ENCODE assay signal across 10 cellular contexts in the genomic region with DNA sequence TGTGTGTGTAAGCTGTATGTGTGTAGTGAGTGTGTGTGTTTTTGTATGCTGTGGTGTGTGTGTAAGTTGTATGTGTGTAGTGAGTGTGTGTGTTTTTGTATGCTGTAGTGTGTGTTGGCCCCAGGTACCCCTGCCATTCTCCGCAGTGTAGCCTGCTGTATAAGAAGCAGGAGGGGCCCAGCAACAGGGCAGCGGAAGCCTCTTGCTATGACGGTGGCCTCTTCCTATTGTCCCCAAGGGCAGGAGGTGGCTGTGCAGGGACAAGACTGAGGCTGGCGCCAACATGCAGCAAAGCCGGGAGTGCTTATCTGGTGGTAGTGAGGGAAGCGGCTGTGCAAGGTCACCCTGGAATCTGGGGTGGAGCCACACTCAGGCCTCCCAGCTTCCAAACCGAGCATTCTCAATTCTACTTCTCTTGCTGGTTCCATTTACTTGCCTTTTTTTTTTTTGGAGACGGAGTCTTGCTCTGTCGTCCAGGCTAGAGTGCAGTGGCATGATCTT. TPM values are rescaled to one million over a fixed set of nuclear protein-coding genes. Genes with fewer than 3 reads are reported as not detected.
DNase-seq lines count a peak whose midpoint lies in the region; TF ChIP-seq lines count a peak whose summit lies in the region.
"Had no signal": no experiment of that assay in that cellular context is flagged by ENCODE, and none has a peak within 500 bp of the region (broad histone marks: within the 10 kb centered on the region; RNA-seq: fewer than 3 reads in every experiment).

No MANE protein-coding gene starts in this region.

- no peaks in the 10 kb centered on the region for H3K36me3 ChIP-seq in BE2C

- peak; percentile 76 for DNase-seq in BE2C
- peak; percentile 22 for DNase-seq in NB4 (ENCODE audit: low read depth)
- peak; percentile 43 for DNase-seq in endothelial cell (ENCODE audit: low spot score)
- DNase-seq in myocyte (ENCODE audit: low read depth) = peak; percentile 31
- DNase-seq in NCI-H2029 treated with DMSO at 0.1 percent for 48 hours (lab: John Stamatoyannopoulos, UW) = no peak
- DNase-seq in dorsolateral prefrontal cortex = no peak
- no peak for DNase-seq in activated CD8-positive, alpha-beta memory T cell treated with anti-CD3 and anti-CD28 coated beads for 24 hours
- no peak for DNase-seq in T-helper 9 cell

- intact Hi-C loops in dorsolateral prefrontal cortex (cut with DNase I) = no loop called here

- peaks cover 24% of the 10 kb centered on the region for H3K27me3 Mint-ChIP-seq in endothelial cell (ENCODE audit: unreplicated experiment)
- H3K27me3 Mint-ChIP-seq: CD4-positive, alpha-beta memory T cell had no signal

- no peak overlapping the region for H3K27ac Mint-ChIP-seq in endothelial cell (ENCODE audit: unreplicated experiment)
- H3K27ac Mint-ChIP-seq: dendritic cell treated with granulocyte-macrophage colony-stimulating factor and Interleukin-4, amounts not matched to agents 40 ng/mL and 50 ng/mL, for 4 days had no signal

- no peak for TF ChIP-seq POLR2A in NB4 (IDR thresholded peaks at IDR 0.05; ENCODE audit: extremely low read depth, insufficient read length)

- H3K27me3 ChIP-seq in BE2C (no peaks in the 10 kb centered on the region), dorsolateral prefrontal cortex (no peaks in the 10 kb centered on the region)

- peaks cover 10% of the 10 kb centered on the region for H3K36me3 Mint-ChIP-seq in endothelial cell (ENCODE audit: low read depth, unreplicated experiment)
- H3K36me3 Mint-ChIP-seq: CD4-positive, alpha-beta memory T cell had no signal

- H3K4me3 Mint-ChIP-seq in endothelial cell (ENCODE audit: unreplicated experiment) = no peak overlapping the region
- H3K4me3 Mint-ChIP-seq: CD4-positive, alpha-beta memory T cell; dendritic cell treated with granulocyte-macrophage colony-stimulating factor and Interleukin-4, amounts not matched to agents 40 ng/mL and 50 ng/mL, for 4 days had no signal

- H3K4me3 ChIP-seq in BE2C (ENCODE audit: low read depth, low read length) (no peak overlapping the region), NB4 (ENCODE audit: low read depth, low read length) (no peak overlapping the region), dorsolateral prefrontal cortex (no peak overlapping the region)

- H3K4me1 ChIP-seq in BE2C = 0 out of 2 replicates have a peak, but pooled peaks cover 2% of the 10 kb centered on the region

- peaks cover 57% of the 10 kb centered on the region for H3K4me1 Mint-ChIP-seq in endothelial cell (ENCODE audit: unreplicated experiment)

- no peaks in the 10 kb centered on the region for H3K9me3 ChIP-seq in BE2C

- peak overlapping the region in 4 of 59 donors; percentile 10 to 19 (median 14) for H3K27ac ChIP-seq in dorsolateral prefrontal cortex

- H3K9me3 Mint-ChIP-seq in endothelial cell (ENCODE audit: unreplicated experiment) = no peaks in the 10 kb centered on the region
- H3K9me3 Mint-ChIP-seq: CD4-positive, alpha-beta memory T cell; dendritic cell treated with granulocyte-macrophage colony-stimulating factor and Interleukin-4, amounts not matched to agents 40 ng/mL and 50 ng/mL, for 4 days had no signal

- no peak for TF ChIP-seq CTCF in BE2C (IDR thresholded peaks at IDR 0.05; ENCODE audit: low read depth, low read length)
- no peak for TF ChIP-seq CTCF in NB4 (IDR thresholded peaks at IDR 0.05; ENCODE audit: low read depth, low read length)
- no peak for TF ChIP-seq CTCF in endothelial cell (IDR thresholded peaks at IDR 0.05; ENCODE audit: unreplicated experiment)
- no peak for TF ChIP-seq CTCF in dorsolateral prefrontal cortex (IDR thresholded peaks at IDR 0.05 in 54 of 56, conservative IDR thresholded peaks at IDR 0.05 in 2 of 56; ENCODE audit: low read depth in 1 of 56, partially characterized antibody in 56 of 56)

RNA-seq across cellular contexts. Expression of gene SPAAR, which starts 5.1 kb away (rescaled TPM):
- not detected for polyA plus RNA-seq in BE2C (2012; ENCODE audit: insufficient read depth, insufficient read length, low read depth)
- total RNA-seq in endothelial cell (ENCODE audit: unreplicated experiment) = 32.0 TPM
- total RNA-seq in myocyte = not detected in 2 replicates
- polyA plus RNA-seq in myocyte (2012) = 0.29 TPM
- total RNA-seq in dorsolateral prefrontal cortex = 10 to 100 TPM in 5 of 120 experiments, 1 to 10 TPM in 115; 1.5 to 13.9 (median 4.7) TPM
- total RNA-seq: CD4-positive, alpha-beta memory T cell had no signal
- polyA plus RNA-seq: CD4-positive, alpha-beta memory T cell had no signal

RNA-seq across cellular contexts. Expression of gene HRCT1, which starts 8.4 kb away (rescaled TPM):
- polyA plus RNA-seq in BE2C (2012; ENCODE audit: insufficient read depth, insufficient read length, low read depth) = not detected
- total RNA-seq in endothelial cell (ENCODE audit: unreplicated experiment) = 0.87 TPM
- total RNA-seq in myocyte = 0.37 and 1.5 TPM in 2 replicates
- polyA plus RNA-seq in myocyte (2012) = 2.8 TPM
- 10 to 100 TPM in 3 of 120 experiments, 1 to 10 TPM in 115, under 1 TPM in 2; 0.75 to 11.9 (median 3.8) TPM for total RNA-seq in dorsolateral prefrontal cortex
- total RNA-seq: CD4-positive, alpha-beta memory T cell had no signal
- polyA plus RNA-seq: CD4-positive, alpha-beta memory T cell had no signal

RNA-seq across cellular contexts. Expression of gene OR2S2, which starts 43.6 kb away (rescaled TPM):
- not detected for polyA plus RNA-seq in BE2C (2012; ENCODE audit: insufficient read depth, insufficient read length, low read depth)
- total RNA-seq in endothelial cell (ENCODE audit: unreplicated experiment) = not detected
- total RNA-seq in myocyte = not detected in 2 replicates
- polyA plus RNA-seq in myocyte (2012) = 0.08 TPM
- total RNA-seq in dorsolateral prefrontal cortex = under 1 TPM in 7 of 120 experiments, not detected in 113; 0.44 to 0.88 (median 0.59) TPM
- total RNA-seq: CD4-positive, alpha-beta memory T cell had no signal
- polyA plus RNA-seq: CD4-positive, alpha-beta memory T cell had no signal

RNA-seq across cellular contexts. Expression of gene OR13J1, which starts 44.2 kb away (rescaled TPM):
- not detected for polyA plus RNA-seq in BE2C (2012; ENCODE audit: insufficient read depth, insufficient read length, low read depth)
- not detected for total RNA-seq in endothelial cell (ENCODE audit: unreplicated experiment)
- not detected in 2 replicates for total RNA-seq in myocyte
- not detected for polyA plus RNA-seq in myocyte (2012)
- total RNA-seq in dorsolateral prefrontal cortex = not detected
- total RNA-seq: CD4-positive, alpha-beta memory T cell had no signal
- polyA plus RNA-seq: CD4-positive, alpha-beta memory T cell had no signal

Comparison
In these comparisons a context has a peak if more than half of its experiments do, and no peak if none do; other contexts are left out.
1. DNase-seq: peak in BE2C (single experiment), NB4 (single experiment), endothelial cell (single experiment) and myocyte (single experiment); none in NCI-H2029 treated with DMSO at 0.1 percent for 48 hours (single experiment), dorsolateral prefrontal cortex (0 of 10), activated CD8-positive, alpha-beta memory T cell treated with anti-CD3 and anti-CD28 coated beads for 24 hours (single experiment) and T-helper 9 cell (single experiment).